ENCODE assay signal across 1 cellular context in the genomic region with DNA sequence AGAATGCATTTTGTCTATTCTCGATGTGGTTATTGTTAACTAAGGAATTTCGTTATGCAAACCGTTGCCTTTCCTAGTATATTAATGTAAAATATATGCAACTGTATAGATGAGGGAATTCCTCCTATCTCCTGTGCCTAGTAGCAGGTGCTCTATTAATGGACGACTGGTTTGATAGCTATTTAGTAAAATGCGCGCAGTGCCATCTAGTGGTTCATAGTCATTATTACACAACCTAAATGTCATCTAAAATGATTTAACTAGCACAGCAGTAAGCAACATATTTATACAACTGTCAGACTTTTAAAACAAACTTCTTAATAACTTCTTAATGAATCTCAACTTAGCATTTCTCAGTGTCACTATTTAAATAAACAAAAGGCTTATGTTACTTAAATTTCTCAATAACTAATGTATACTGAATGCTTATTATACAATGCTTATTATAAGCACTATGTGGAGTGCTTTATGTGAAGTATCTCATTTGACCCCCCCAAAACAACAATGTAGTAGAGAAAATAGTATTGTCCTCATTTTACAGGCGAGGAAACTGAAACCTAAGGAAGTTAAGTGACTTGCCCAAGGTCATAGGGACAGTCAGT.
TF ChIP-seq lines count a peak whose summit lies in the region.

No MANE protein-coding gene starts in this region.

TF ChIP-seq in HepG2, 621 proteins besides CTCF, POLR2A, EP300 and RAD21 (continued from another document):
- TF ChIP-seq, protein P1, sequence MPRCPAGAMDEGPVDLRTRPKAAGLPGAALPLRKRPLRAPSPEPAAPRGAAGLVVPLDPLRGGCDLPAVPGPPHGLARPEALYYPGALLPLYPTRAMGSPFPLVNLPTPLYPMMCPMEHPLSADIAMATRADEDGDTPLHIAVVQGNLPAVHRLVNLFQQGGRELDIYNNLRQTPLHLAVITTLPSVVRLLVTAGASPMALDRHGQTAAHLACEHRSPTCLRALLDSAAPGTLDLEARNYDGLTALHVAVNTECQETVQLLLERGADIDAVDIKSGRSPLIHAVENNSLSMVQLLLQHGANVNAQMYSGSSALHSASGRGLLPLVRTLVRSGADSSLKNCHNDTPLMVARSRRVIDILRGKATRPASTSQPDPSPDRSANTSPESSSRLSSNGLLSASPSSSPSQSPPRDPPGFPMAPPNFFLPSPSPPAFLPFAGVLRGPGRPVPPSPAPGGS (CRISPR knock-in tag; IDR thresholded peaks at IDR 0.05) = no peak
- TF ChIP-seq ZNF335 (CRISPR knock-in tag; IDR thresholded peaks at IDR 0.05) (no peak), MYC (CRISPR knock-in tag; IDR thresholded peaks at IDR 0.05; ENCODE audit: borderline replicate concordance) (no peak), CEBPG (CRISPR knock-in tag; IDR thresholded peaks at IDR 0.05) (peak; percentile 78), ZNF790 (CRISPR knock-in tag; IDR thresholded peaks at IDR 0.05; ENCODE audit: borderline replicate concordance) (no peak), KDM1A (CRISPR knock-in tag; IDR thresholded peaks at IDR 0.05) (no peak), ZBTB7B (CRISPR knock-in tag; IDR thresholded peaks at IDR 0.05) (no peak), AGO2 (optimal IDR thresholded peaks at IDR 0.05; ENCODE audit: low read depth, low read length) (no peak), SMC3 (IDR thresholded peaks at IDR 0.05; ENCODE audit: low read length) (peak; percentile 64), KLF9 (CRISPR knock-in tag; IDR thresholded peaks at IDR 0.05; ENCODE audit: low read depth) (no peak), POLR2G (IDR thresholded peaks at IDR 0.05; ENCODE audit: low read depth, low read length) (no peak), ZNF432 (CRISPR knock-in tag; IDR thresholded peaks at IDR 0.05; ENCODE audit: borderline replicate concordance) (no peak), CEBPB (IDR thresholded peaks at IDR 0.05; ENCODE audit: borderline replicate concordance, low read depth, low read length) (peak; percentile 73)
- TF ChIP-seq, protein P2, sequence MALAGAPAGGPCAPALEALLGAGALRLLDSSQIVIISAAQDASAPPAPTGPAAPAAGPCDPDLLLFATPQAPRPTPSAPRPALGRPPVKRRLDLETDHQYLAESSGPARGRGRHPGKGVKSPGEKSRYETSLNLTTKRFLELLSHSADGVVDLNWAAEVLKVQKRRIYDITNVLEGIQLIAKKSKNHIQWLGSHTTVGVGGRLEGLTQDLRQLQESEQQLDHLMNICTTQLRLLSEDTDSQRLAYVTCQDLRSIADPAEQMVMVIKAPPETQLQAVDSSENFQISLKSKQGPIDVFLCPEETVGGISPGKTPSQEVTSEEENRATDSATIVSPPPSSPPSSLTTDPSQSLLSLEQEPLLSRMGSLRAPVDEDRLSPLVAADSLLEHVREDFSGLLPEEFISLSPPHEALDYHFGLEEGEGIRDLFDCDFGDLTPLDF (CRISPR knock-in tag; IDR thresholded peaks at IDR 0.05) = no peak
- TF ChIP-seq, protein P3, sequence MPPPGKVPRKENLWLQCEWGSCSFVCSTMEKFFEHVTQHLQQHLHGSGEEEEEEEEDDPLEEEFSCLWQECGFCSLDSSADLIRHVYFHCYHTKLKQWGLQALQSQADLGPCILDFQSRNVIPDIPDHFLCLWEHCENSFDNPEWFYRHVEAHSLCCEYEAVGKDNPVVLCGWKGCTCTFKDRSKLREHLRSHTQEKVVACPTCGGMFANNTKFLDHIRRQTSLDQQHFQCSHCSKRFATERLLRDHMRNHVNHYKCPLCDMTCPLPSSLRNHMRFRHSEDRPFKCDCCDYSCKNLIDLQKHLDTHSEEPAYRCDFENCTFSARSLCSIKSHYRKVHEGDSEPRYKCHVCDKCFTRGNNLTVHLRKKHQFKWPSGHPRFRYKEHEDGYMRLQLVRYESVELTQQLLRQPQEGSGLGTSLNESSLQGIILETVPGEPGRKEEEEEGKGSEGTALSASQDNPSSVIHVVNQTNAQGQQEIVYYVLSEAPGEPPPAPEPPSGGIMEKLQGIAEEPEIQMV (CRISPR knock-in tag; IDR thresholded peaks at IDR 0.05; ENCODE audit: low read depth) = no peak
- TF ChIP-seq, protein P4, sequence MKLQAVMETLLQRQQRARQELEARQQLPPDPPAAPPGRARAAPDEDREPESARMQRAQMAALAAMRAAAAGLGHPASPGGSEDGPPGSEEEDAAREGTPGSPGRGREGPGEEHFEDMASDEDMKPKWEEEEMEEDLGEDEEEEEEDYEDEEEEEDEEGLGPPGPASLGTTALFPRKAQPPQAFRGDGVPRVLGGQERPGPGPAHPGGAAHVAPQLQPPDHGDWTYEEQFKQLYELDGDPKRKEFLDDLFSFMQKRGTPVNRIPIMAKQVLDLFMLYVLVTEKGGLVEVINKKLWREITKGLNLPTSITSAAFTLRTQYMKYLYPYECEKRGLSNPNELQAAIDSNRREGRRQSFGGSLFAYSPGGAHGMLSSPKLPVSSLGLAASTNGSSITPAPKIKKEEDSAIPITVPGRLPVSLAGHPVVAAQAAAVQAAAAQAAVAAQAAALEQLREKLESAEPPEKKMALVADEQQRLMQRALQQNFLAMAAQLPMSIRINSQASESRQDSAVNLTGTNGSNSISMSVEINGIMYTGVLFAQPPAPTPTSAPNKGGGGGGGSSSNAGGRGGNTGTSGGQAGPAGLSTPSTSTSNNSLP (IDR thresholded peaks at IDR 0.05; ENCODE audit: low read depth, low read length) = peak; percentile 68; the same call in 1 of the 2 replicates
- TF ChIP-seq, protein P5, sequence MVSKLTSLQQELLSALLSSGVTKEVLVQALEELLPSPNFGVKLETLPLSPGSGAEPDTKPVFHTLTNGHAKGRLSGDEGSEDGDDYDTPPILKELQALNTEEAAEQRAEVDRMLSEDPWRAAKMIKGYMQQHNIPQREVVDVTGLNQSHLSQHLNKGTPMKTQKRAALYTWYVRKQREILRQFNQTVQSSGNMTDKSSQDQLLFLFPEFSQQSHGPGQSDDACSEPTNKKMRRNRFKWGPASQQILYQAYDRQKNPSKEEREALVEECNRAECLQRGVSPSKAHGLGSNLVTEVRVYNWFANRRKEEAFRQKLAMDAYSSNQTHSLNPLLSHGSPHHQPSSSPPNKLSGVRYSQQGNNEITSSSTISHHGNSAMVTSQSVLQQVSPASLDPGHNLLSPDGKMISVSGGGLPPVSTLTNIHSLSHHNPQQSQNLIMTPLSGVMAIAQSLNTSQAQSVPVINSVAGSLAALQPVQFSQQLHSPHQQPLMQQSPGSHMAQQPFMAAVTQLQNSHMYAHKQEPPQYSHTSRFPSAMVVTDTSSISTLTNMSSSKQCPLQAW (CRISPR knock-in tag; IDR thresholded peaks at IDR 0.05) = no peak
